Comparison of ENCODE assay signal across 1 cellular context in the genomic region with DNA sequence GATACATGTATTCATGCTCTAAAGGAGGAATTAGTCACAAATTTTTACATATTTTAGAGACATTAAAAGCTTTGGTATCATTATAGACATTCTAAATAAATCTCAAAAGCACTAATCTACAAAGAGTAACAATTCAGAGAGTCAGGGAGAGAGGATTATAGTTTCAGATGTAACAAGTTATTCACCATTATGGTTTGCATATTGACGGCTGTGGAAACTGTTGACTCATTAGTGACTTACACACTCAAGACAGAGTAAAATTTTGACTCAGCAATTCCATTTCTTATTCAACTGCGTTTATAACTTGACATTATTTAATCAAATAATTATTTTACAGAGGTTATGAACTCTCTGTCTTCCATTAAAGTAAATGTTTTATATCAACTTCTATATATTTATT.
TF ChIP-seq lines count a peak whose summit lies in the region.

No MANE protein-coding gene starts in this region.

TF ChIP-seq in A549, 52 proteins besides CTCF, POLR2A, EP300 and RAD21 (continued from another document):
- TF ChIP-seq RNF2 (IDR thresholded peaks at IDR 0.05; ENCODE audit: borderline replicate concordance, low read depth) (no peak), TP53 (CRISPR knock-in tag; IDR thresholded peaks at IDR 0.05) (no peak), RARB (CRISPR knock-in tag; IDR thresholded peaks at IDR 0.05) (no peak), ZNF302 (CRISPR knock-in tag; IDR thresholded peaks at IDR 0.05) (no peak), SREBF2 (IDR thresholded peaks at IDR 0.05) (no peak), EHMT2 (IDR thresholded peaks at IDR 0.05; ENCODE audit: low read depth) (no peak), ZFP36 (IDR thresholded peaks at IDR 0.05; ENCODE audit: borderline replicate concordance, partially characterized antibody) (no peak), POLR2AphosphoS2 (conservative IDR thresholded peaks at IDR 0.05; ENCODE audit: low read length) (no peak)
- TF ChIP-seq, protein P1, sequence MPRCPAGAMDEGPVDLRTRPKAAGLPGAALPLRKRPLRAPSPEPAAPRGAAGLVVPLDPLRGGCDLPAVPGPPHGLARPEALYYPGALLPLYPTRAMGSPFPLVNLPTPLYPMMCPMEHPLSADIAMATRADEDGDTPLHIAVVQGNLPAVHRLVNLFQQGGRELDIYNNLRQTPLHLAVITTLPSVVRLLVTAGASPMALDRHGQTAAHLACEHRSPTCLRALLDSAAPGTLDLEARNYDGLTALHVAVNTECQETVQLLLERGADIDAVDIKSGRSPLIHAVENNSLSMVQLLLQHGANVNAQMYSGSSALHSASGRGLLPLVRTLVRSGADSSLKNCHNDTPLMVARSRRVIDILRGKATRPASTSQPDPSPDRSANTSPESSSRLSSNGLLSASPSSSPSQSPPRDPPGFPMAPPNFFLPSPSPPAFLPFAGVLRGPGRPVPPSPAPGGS (IDR thresholded peaks at IDR 0.05): no peak
- TF ChIP-seq, protein P2, sequence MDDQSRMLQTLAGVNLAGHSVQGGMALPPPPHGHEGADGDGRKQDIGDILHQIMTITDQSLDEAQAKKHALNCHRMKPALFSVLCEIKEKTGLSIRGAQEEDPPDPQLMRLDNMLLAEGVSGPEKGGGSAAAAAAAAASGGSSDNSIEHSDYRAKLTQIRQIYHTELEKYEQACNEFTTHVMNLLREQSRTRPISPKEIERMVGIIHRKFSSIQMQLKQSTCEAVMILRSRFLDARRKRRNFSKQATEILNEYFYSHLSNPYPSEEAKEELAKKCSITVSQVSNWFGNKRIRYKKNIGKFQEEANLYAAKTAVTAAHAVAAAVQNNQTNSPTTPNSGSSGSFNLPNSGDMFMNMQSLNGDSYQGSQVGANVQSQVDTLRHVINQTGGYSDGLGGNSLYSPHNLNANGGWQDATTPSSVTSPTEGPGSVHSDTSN (IDR thresholded peaks at IDR 0.05): no peak
